Comparison of ENCODE assay signal across 22 cellular contexts in genomic region chr9:38142201-38142600, GRCh38.
DNase-seq lines count a peak whose midpoint lies in the region; ATAC-seq, FAIRE-seq and TF ChIP-seq lines count a peak whose summit lies in the region.
"Had no signal": no experiment of that assay in that cellular context is flagged by ENCODE, and none has a peak within 500 bp of the region (broad histone marks: within the 10 kb centered on the region; RNA-seq: fewer than 3 reads in every experiment).

No MANE protein-coding gene starts in this region.

- no peak overlapping the region for H4K5ac ChIP-seq in mesendoderm (ENCODE audit: low read length)

- H3K27ac Mint-ChIP-seq in HFFc6 (peak overlapping the region; percentile 78), progenitor cell of endocrine pancreas (no peak overlapping the region)
- H3K27ac Mint-ChIP-seq: activated CD4-positive, alpha-beta memory T cell treated with anti-CD3 and anti-CD28 coated beads, Interleukin-2, amount 10 ng/mL, durations not matched to agents 7 days and 5 days; activated T-helper 2 cell treated with anti-CD3 and anti-CD28 coated beads, Interferon-gamma antibody, Interleukin-2, Interleukin-4, amounts not matched to agents 10 μg/mL and 5 μg/mL and 100 μg/mL, durations not matched to agents 14 hours and 24 hours and 36 hours had no signal

- no peak overlapping the region for H2AK5ac ChIP-seq in mesendoderm (ENCODE audit: low read length)

- ATAC-seq in HG03025 (IDR thresholded peaks at IDR 0.05; ENCODE audit: low FRiP score, unreplicated experiment) (no peak), HG02623 (IDR thresholded peaks at IDR 0.05; ENCODE audit: unreplicated experiment) (no peak)
- ATAC-seq: gastroesophageal sphincter had no signal

- H3K56ac ChIP-seq in mesendoderm (ENCODE audit: low read length): no peak overlapping the region

- no peaks in the 10 kb centered on the region for H3K79me2 ChIP-seq in mesendoderm (ENCODE audit: control insufficient read depth, insufficient read depth, low read length)

- H2BK120ac ChIP-seq in mesendoderm (ENCODE audit: low read depth, low read length): no peak overlapping the region

- H3K4me1 Mint-ChIP-seq in HFFc6 (ENCODE audit: low read depth): peaks cover 37% of the 10 kb centered on the region
- peaks cover 10% of the 10 kb centered on the region for H3K4me1 Mint-ChIP-seq in progenitor cell of endocrine pancreas (ENCODE audit: low read depth)
- H3K4me1 Mint-ChIP-seq: activated CD4-positive, alpha-beta memory T cell treated with anti-CD3 and anti-CD28 coated beads, Interleukin-2, amount 10 ng/mL, durations not matched to agents 7 days and 5 days; naive B cell had no signal

- H3K9me3 ChIP-seq in BE2C: no peaks in the 10 kb centered on the region
- H3K9me3 ChIP-seq: gastroesophageal sphincter, tibial nerve had no signal

- no peak overlapping the region for H3K27ac ChIP-seq in mesendoderm (ENCODE audit: low read depth, low read length)
- H3K27ac ChIP-seq: BLaER1, gastroesophageal sphincter, tibial nerve had no signal

- TF ChIP-seq CTCF in HFFc6 (IDR thresholded peaks at IDR 0.05): no peak
- no peak for TF ChIP-seq CTCF in bronchial epithelial cell (IDR thresholded peaks at IDR 0.05; ENCODE audit: insufficient read depth, low read length, severe bottlenecking)
- TF ChIP-seq CTCF in BE2C (IDR thresholded peaks at IDR 0.05; ENCODE audit: low read depth, low read length): no peak
- TF ChIP-seq CTCF in progenitor cell of endocrine pancreas (IDR thresholded peaks at IDR 0.05; ENCODE audit: unreplicated experiment): no peak

- H2BK15ac ChIP-seq in mesendoderm (replicated peaks; ENCODE audit: low read depth): no peak overlapping the region

- H3K36me3 ChIP-seq in bronchial epithelial cell (ENCODE audit: control insufficient read depth, insufficient read depth, low read length) (no peaks in the 10 kb centered on the region), mesendoderm (ENCODE audit: control insufficient read depth, insufficient read depth, low read length) (no peaks in the 10 kb centered on the region), BE2C (no peaks in the 10 kb centered on the region)
- H3K36me3 ChIP-seq: BLaER1, gastroesophageal sphincter, tibial nerve had no signal

- no peak overlapping the region for H3K18ac ChIP-seq in mesendoderm (ENCODE audit: low read length)

- H3K79me1 ChIP-seq in mesendoderm (ENCODE audit: low read length): no peaks in the 10 kb centered on the region

- H3K4me3 ChIP-seq in bronchial epithelial cell (ENCODE audit: low read depth, low read length): no peak overlapping the region
- H3K4me3 ChIP-seq in mesendoderm (ENCODE audit: low read length): no peak overlapping the region
- H3K4me3 ChIP-seq in BE2C (ENCODE audit: low read depth, low read length): no peak overlapping the region
- H3K4me3 ChIP-seq: BLaER1, gastroesophageal sphincter, tibial nerve had no signal

- H3K4me3 Mint-ChIP-seq in HFFc6 (peak overlapping the region; percentile 62), progenitor cell of endocrine pancreas (ENCODE audit: low read depth) (no peak overlapping the region)
- H3K4me3 Mint-ChIP-seq: activated CD4-positive, alpha-beta memory T cell treated with anti-CD3 and anti-CD28 coated beads, Interleukin-2, amount 10 ng/mL, durations not matched to agents 7 days and 5 days had no signal

- H2BK5ac ChIP-seq in mesendoderm (ENCODE audit: low read length): no peak overlapping the region

- no peak overlapping the region for H4K8ac ChIP-seq in mesendoderm (ENCODE audit: low read depth, low read length)

- no peak for FAIRE-seq in bronchial epithelial cell (lab: Jason Lieb, UNC)
- FAIRE-seq: GM19239 had no signal

- H3K4me2 ChIP-seq in mesendoderm (ENCODE audit: low read length): no peak overlapping the region
- H3K4me2 ChIP-seq: BLaER1 had no signal

- DNase-seq in AG08395 (ENCODE audit: low spot score) (peak; percentile 68), HFFc6 (peak; percentile 66), bronchial epithelial cell (ENCODE audit: low read depth) (peak; percentile 31), mesendoderm (peak; percentile 36), BE2C (no peak), progenitor cell of endocrine pancreas (ENCODE audit: low spot score, unreplicated experiment) (no peak)
- DNase-seq: activated CD4-positive, alpha-beta memory T cell treated with anti-CD3 and anti-CD28 coated beads, Interleukin-2, amount 10 ng/mL, durations not matched to agents 7 days and 5 days; DND-41; effector CD4-positive, alpha-beta T cell; naive B cell; NCI-H1417 treated with DMSO at 0.1 percent for 48 hours; NCI-H510A; RPMI8226; stimulated activated CD4-positive, alpha-beta T cell treated with anti-CD3 and anti-CD28 coated beads, Interleukin-4, amount 100 ng/mL, for 1 hour; T1000 had no signal

- peaks cover 10% of the 10 kb centered on the region for H3K27me3 ChIP-seq in bronchial epithelial cell (ENCODE audit: control insufficient read depth, insufficient read depth, low read length)
- no peaks in the 10 kb centered on the region for H3K27me3 ChIP-seq in mesendoderm (ENCODE audit: insufficient read depth, low read length, poor library complexity)
- H3K27me3 ChIP-seq in BE2C: no peaks in the 10 kb centered on the region
- H3K27me3 ChIP-seq: BLaER1 had no signal

- H3K4ac ChIP-seq in mesendoderm (ENCODE audit: low read depth, low read length): no peak overlapping the region

- H3K27me3 Mint-ChIP-seq in HFFc6 (ENCODE audit: insufficient read depth): peaks cover 19% of the 10 kb centered on the region
- H3K27me3 Mint-ChIP-seq in progenitor cell of endocrine pancreas: peaks cover 47% of the 10 kb centered on the region

- H3K9me3 Mint-ChIP-seq in HFFc6 (no peaks in the 10 kb centered on the region), progenitor cell of endocrine pancreas (ENCODE audit: low read depth) (no peaks in the 10 kb centered on the region)
- H3K9me3 Mint-ChIP-seq: activated CD4-positive, alpha-beta memory T cell treated with anti-CD3 and anti-CD28 coated beads, Interleukin-2, amount 10 ng/mL, durations not matched to agents 7 days and 5 days; activated T-helper 2 cell treated with anti-CD3 and anti-CD28 coated beads, Interferon-gamma antibody, Interleukin-2, Interleukin-4, amounts not matched to agents 10 μg/mL and 5 μg/mL and 100 μg/mL, durations not matched to agents 14 hours and 24 hours and 36 hours had no signal

- no peak overlapping the region for H3K9ac ChIP-seq in mesendoderm (ENCODE audit: low read length)
- H3K9ac ChIP-seq: BLaER1 had no signal

- H3K23ac ChIP-seq in mesendoderm (ENCODE audit: low read length): no peak overlapping the region

- H3K36me3 Mint-ChIP-seq in HFFc6 (ENCODE audit: low read depth): no peaks in the 10 kb centered on the region
- H3K36me3 Mint-ChIP-seq in progenitor cell of endocrine pancreas (ENCODE audit: insufficient read depth): no peaks in the 10 kb centered on the region
- H3K36me3 Mint-ChIP-seq: naive B cell had no signal

- peaks cover 1% of the 10 kb centered on the region for H3K4me1 ChIP-seq in mesendoderm (ENCODE audit: control insufficient read depth, low read depth, low read length)
- H3K4me1 ChIP-seq in BE2C: peaks cover 5% of the 10 kb centered on the region
- H3K4me1 ChIP-seq: BLaER1 had no signal

Comparison
In these comparisons a context has a peak if more than half of its experiments do, and no peak if none do; other contexts are left out.
1. DNase-seq: peak in AG08395 (single experiment), HFFc6 (single experiment), bronchial epithelial cell (single experiment) and mesendoderm (single experiment); none in BE2C (single experiment) and progenitor cell of endocrine pancreas (single experiment).